ENCODE assay signal across 1 cellular context in genomic region chr6:68718379-68719073, GRCh38.
TF ChIP-seq lines count a peak whose summit lies in the region.

No MANE protein-coding gene starts in this region.

TF ChIP-seq in K562, 482 proteins besides CTCF, POLR2A, EP300 and RAD21 (continued from another document):
- TF ChIP-seq CREB3 (tag; conservative IDR thresholded peaks at IDR 0.05; ENCODE audit: low read depth): no peak
- TF ChIP-seq ARID1B (IDR thresholded peaks at IDR 0.05): peak; percentile 42
- no peak for TF ChIP-seq TAF15 (IDR thresholded peaks at IDR 0.05; ENCODE audit: low read depth, low read length)
- no peak for TF ChIP-seq KLF10 (CRISPR knock-in tag; IDR thresholded peaks at IDR 0.05)
- TF ChIP-seq FOXA3 (CRISPR knock-in tag; conservative IDR thresholded peaks at IDR 0.05 in 1 of 2, IDR thresholded peaks at IDR 0.05 in 1 of 2): 0 out of 4 replicates have a peak, but pooled peaks of 1 of the 2 experiments have one; percentile 7
- TF ChIP-seq C11orf30 (IDR thresholded peaks at IDR 0.05; ENCODE audit: low read depth): peak; percentile 40; the same call in 1 of the 2 replicates
- TF ChIP-seq YBX1 (IDR thresholded peaks at IDR 0.05): no peak
- peak; percentile 12; the same call in 1 of the 2 replicates for TF ChIP-seq CBFA2T3 (IDR thresholded peaks at IDR 0.05)
- TF ChIP-seq MNT (conservative IDR thresholded peaks at IDR 0.05): peak in 1 of 2 experiments; percentile 12; a peak in 1 of 4 replicates
- no peak for TF ChIP-seq GTF2E2 (tag; IDR thresholded peaks at IDR 0.05)
- no peak for TF ChIP-seq MTA3 (IDR thresholded peaks at IDR 0.05; ENCODE audit: borderline replicate concordance)
- TF ChIP-seq TGIF2 (CRISPR knock-in tag; IDR thresholded peaks at IDR 0.05): no peak
- TF ChIP-seq CUX1 (CRISPR knock-in tag; IDR thresholded peaks at IDR 0.05): no peak
- no peak for TF ChIP-seq HINFP (tag; conservative IDR thresholded peaks at IDR 0.05; ENCODE audit: low read depth)
- TF ChIP-seq ZNF584 (CRISPR knock-in tag; IDR thresholded peaks at IDR 0.05; ENCODE audit: low read depth): no peak
- TF ChIP-seq DPF2 (IDR thresholded peaks at IDR 0.05): peak; percentile 45; the same call in 1 of the 2 replicates
- 0 out of 2 replicates have a peak, but pooled peaks have one; percentile 23 for TF ChIP-seq CXXC5 (CRISPR knock-in tag; IDR thresholded peaks at IDR 0.05)
- peak; percentile 82 for TF ChIP-seq MEIS2 (IDR thresholded peaks at IDR 0.05; ENCODE audit: partially characterized antibody)
- no peak for TF ChIP-seq CREB1 (IDR thresholded peaks at IDR 0.05)
- TF ChIP-seq CREB1 (CRISPR knock-in tag; IDR thresholded peaks at IDR 0.05): no peak
- TF ChIP-seq SMARCA4 (IDR thresholded peaks at IDR 0.05): peak; percentile 37; the same call in 1 of the 2 replicates
- TF ChIP-seq ATF3 (IDR thresholded peaks at IDR 0.05): peak; percentile 53
- no peak for TF ChIP-seq ATF3 (CRISPR knock-in tag; conservative IDR thresholded peaks at IDR 0.05)
- TF ChIP-seq ESRRB (CRISPR knock-in tag; IDR thresholded peaks at IDR 0.05; ENCODE audit: borderline replicate concordance): no peak
- TF ChIP-seq TCF15 (CRISPR knock-in tag; IDR thresholded peaks at IDR 0.05): no peak
- peak in 1 of 2 experiments; percentile 25; a peak in 1 of 4 replicates for TF ChIP-seq FOXK2 (conservative IDR thresholded peaks at IDR 0.05 in 1 of 2, IDR thresholded peaks at IDR 0.05 in 1 of 2; ENCODE audit: low read depth in 2 of 2)
- no peak for TF ChIP-seq SREBF2 (CRISPR knock-in tag; IDR thresholded peaks at IDR 0.05)
- TF ChIP-seq SMARCE1 (IDR thresholded peaks at IDR 0.05): peak; percentile 40; the same call in 1 of the 2 replicates
- TF ChIP-seq STAT5A (IDR thresholded peaks at IDR 0.05; ENCODE audit: borderline replicate concordance, low read length): peak; percentile 16; the same call in 1 of the 2 replicates
- peak; percentile 68 for TF ChIP-seq PKNOX1 (IDR thresholded peaks at IDR 0.05)
- TF ChIP-seq XRCC3 (IDR thresholded peaks at IDR 0.05): no peak
- peak; percentile 20; the same call in 1 of the 2 replicates for TF ChIP-seq JUND (IDR thresholded peaks at IDR 0.05; ENCODE audit: borderline replicate concordance, low read depth, low read length)
- TF ChIP-seq JUND (tag; IDR thresholded peaks at IDR 0.05; ENCODE audit: borderline replicate concordance, low read depth, low read length): no peak; the same call in 2 of the 3 replicates
- TF ChIP-seq ZBTB2 (IDR thresholded peaks at IDR 0.05): no peak
- no peak for TF ChIP-seq ZNF830 (CRISPR knock-in tag; IDR thresholded peaks at IDR 0.05)
- TF ChIP-seq ETV6 (IDR thresholded peaks at IDR 0.05; ENCODE audit: borderline replicate concordance in 1 of 2, low read depth in 2 of 2, low read length in 1 of 2): no peak
- TF ChIP-seq ETV6 (CRISPR knock-in tag; IDR thresholded peaks at IDR 0.05; ENCODE audit: borderline replicate concordance): no peak
- TF ChIP-seq POLR2G (IDR thresholded peaks at IDR 0.05; ENCODE audit: low read depth, low read length): no peak
- no peak for TF ChIP-seq ZNF766 (CRISPR knock-in tag; conservative IDR thresholded peaks at IDR 0.05)
- TF ChIP-seq VEZF1 (CRISPR knock-in tag; IDR thresholded peaks at IDR 0.05): no peak
